ENCODE assay signal across 8 cellular contexts in genomic region chr5:62305358-62305714, GRCh38. TPM values are rescaled to one million over a fixed set of nuclear protein-coding genes. Genes with fewer than 3 reads are reported as not detected.
DNase-seq lines count a peak whose midpoint lies in the region; ATAC-seq lines count a peak whose summit lies in the region.

No MANE protein-coding gene starts in this region.

- no peak overlapping the region for H3K27ac ChIP-seq in iPS-20b (ENCODE audit: low read length)
- peak overlapping the region; percentile 88 for H3K27ac ChIP-seq in subcutaneous abdominal adipose tissue (ENCODE audit: low read depth, low read length)

- H3K36me3 Mint-ChIP-seq in activated CD4-positive, alpha-beta T cell treated with anti-CD3 and anti-CD28 coated beads, Interleukin-2, amount 10 ng/mL, durations not matched to agents 24 days and 14 days (ENCODE audit: low read depth) = peaks cover 37% of the 10 kb centered on the region
- H3K36me3 Mint-ChIP-seq in activated T-helper 1 cell treated with anti-CD3 and anti-CD28 coated beads, Interleukin-12 subunit alpha, Interleukin-12 subunit beta, Interleukin-2, Interleukin-4 antibody, amounts not matched to agents 30 ng/mL and 10 ng/mL and 1 ng/mL, durations not matched to agents 14 hours and 24 hours and 36 hours (ENCODE audit: low read depth) = peaks cover 33% of the 10 kb centered on the region

- peak overlapping the region; percentile 100 for H3K4me3 Mint-ChIP-seq in activated CD4-positive, alpha-beta T cell treated with anti-CD3 and anti-CD28 coated beads, Interleukin-2, amount 10 ng/mL, durations not matched to agents 24 days and 14 days
- peak overlapping the region; percentile 82 for H3K4me3 Mint-ChIP-seq in activated T-helper 1 cell treated with anti-CD3 and anti-CD28 coated beads, Interleukin-12 subunit alpha, Interleukin-12 subunit beta, Interleukin-2, Interleukin-4 antibody, amounts not matched to agents 30 ng/mL and 10 ng/mL and 1 ng/mL, durations not matched to agents 14 hours and 24 hours and 36 hours

- intact Hi-C loops in activated CD4-positive, alpha-beta T cell treated with anti-CD3 and anti-CD28 coated beads, Interleukin-2, amount 10 ng/mL, durations not matched to agents 24 days and 14 days (cut with micrococcal nuclease) = loop anchor here (1.0 to 5.0 kb wide), 4 partner anchors 16 to 973 kb away; partner anchors contain the start of genes DIMT1 and ZSWIM6
- intact Hi-C loops in activated T-helper 1 cell treated with anti-CD3 and anti-CD28 coated beads, Interleukin-12 subunit alpha, Interleukin-12 subunit beta, Interleukin-2, Interleukin-4 antibody, amounts not matched to agents 30 ng/mL and 10 ng/mL and 1 ng/mL, durations not matched to agents 14 hours and 24 hours and 36 hours (cut with micrococcal nuclease) = loop anchor here (1.0 to 5.0 kb wide), 3 partner anchors 8 to 973 kb away; partner anchors contain the start of gene ZSWIM6

- H3K4me1 ChIP-seq in iPS-20b (ENCODE audit: insufficient read depth, low read length) (no peaks in the 10 kb centered on the region; the same call in 1 of the 2 replicates), subcutaneous abdominal adipose tissue (ENCODE audit: control insufficient read depth in 5 of 5, insufficient read depth in 5 of 5, low read length in 5 of 5) (peaks cover 2 to 18% (median 18%) of the 10 kb centered on the region in 5 donors)

- peak overlapping the region; percentile 98 for H3K27ac Mint-ChIP-seq in activated CD4-positive, alpha-beta T cell treated with anti-CD3 and anti-CD28 coated beads, Interleukin-2, amount 10 ng/mL, durations not matched to agents 24 days and 14 days
- H3K27ac Mint-ChIP-seq in activated T-helper 1 cell treated with anti-CD3 and anti-CD28 coated beads, Interleukin-12 subunit alpha, Interleukin-12 subunit beta, Interleukin-2, Interleukin-4 antibody, amounts not matched to agents 30 ng/mL and 10 ng/mL and 1 ng/mL, durations not matched to agents 14 hours and 24 hours and 36 hours = peak overlapping the region; percentile 98

- in situ Hi-C loops in KBM-7 (cut with MboI; ENCODE audit: low pct_unique_long_range_greater_than_20kb, low sequenced_read_pairs) = no loop called here

- no peaks in the 10 kb centered on the region for H3K9me3 ChIP-seq in iPS-20b (ENCODE audit: insufficient read depth, low read depth, low read length)
- H3K9me3 ChIP-seq in subcutaneous abdominal adipose tissue (ENCODE audit: control insufficient read depth in 5 of 5, low read length in 5 of 5) = no peaks in the 10 kb centered on the region

- DNase-seq in activated CD4-positive, alpha-beta T cell treated with anti-CD3 and anti-CD28 coated beads, Interleukin-2, amount 10 ng/mL, durations not matched to agents 24 days and 14 days = no peak
- DNase-seq in activated CD4-positive, alpha-beta T cell treated with anti-CD3 and anti-CD28 coated beads for 48 hours = no peak
- no peak for DNase-seq in activated T-helper 1 cell treated with anti-CD3 and anti-CD28 coated beads, Interleukin-12 subunit alpha, Interleukin-12 subunit beta, Interleukin-2, Interleukin-4 antibody, amounts not matched to agents 30 ng/mL and 10 ng/mL and 1 ng/mL, durations not matched to agents 14 hours and 24 hours and 36 hours (ENCODE audit: low spot score)
- no peak for DNase-seq in HuH-7 (ENCODE audit: low spot score)
- no peak for DNase-seq in KBM-7

- H3K4me3 ChIP-seq in iPS-20b (ENCODE audit: low read length) (peak overlapping the region; percentile 63), subcutaneous abdominal adipose tissue (ENCODE audit: low read depth in 1 of 5, low read length in 5 of 5) (peak overlapping the region; percentile 78 to 91 (median 87))

- peaks cover 7% of the 10 kb centered on the region; the same call in 1 of the 2 replicates for H3K36me3 ChIP-seq in iPS-20b (ENCODE audit: insufficient read depth, low read depth, low read length)
- no peaks in the 10 kb centered on the region for H3K36me3 ChIP-seq in subcutaneous abdominal adipose tissue (ENCODE audit: control insufficient read depth in 5 of 5, insufficient read depth in 5 of 5, low read length in 5 of 5)

- ATAC-seq in GM19324 (IDR thresholded peaks at IDR 0.05; ENCODE audit: low FRiP score, unreplicated experiment) = no peak

- H3K27me3 Mint-ChIP-seq in activated CD4-positive, alpha-beta T cell treated with anti-CD3 and anti-CD28 coated beads, Interleukin-2, amount 10 ng/mL, durations not matched to agents 24 days and 14 days = no peaks in the 10 kb centered on the region
- no peaks in the 10 kb centered on the region for H3K27me3 Mint-ChIP-seq in activated T-helper 1 cell treated with anti-CD3 and anti-CD28 coated beads, Interleukin-12 subunit alpha, Interleukin-12 subunit beta, Interleukin-2, Interleukin-4 antibody, amounts not matched to agents 30 ng/mL and 10 ng/mL and 1 ng/mL, durations not matched to agents 14 hours and 24 hours and 36 hours (ENCODE audit: insufficient read depth)

- H3K9me3 Mint-ChIP-seq in activated CD4-positive, alpha-beta T cell treated with anti-CD3 and anti-CD28 coated beads, Interleukin-2, amount 10 ng/mL, durations not matched to agents 24 days and 14 days = no peaks in the 10 kb centered on the region
- H3K9me3 Mint-ChIP-seq in activated T-helper 1 cell treated with anti-CD3 and anti-CD28 coated beads, Interleukin-12 subunit alpha, Interleukin-12 subunit beta, Interleukin-2, Interleukin-4 antibody, amounts not matched to agents 30 ng/mL and 10 ng/mL and 1 ng/mL, durations not matched to agents 14 hours and 24 hours and 36 hours = no peaks in the 10 kb centered on the region

- H3K4me1 Mint-ChIP-seq in activated CD4-positive, alpha-beta T cell treated with anti-CD3 and anti-CD28 coated beads, Interleukin-2, amount 10 ng/mL, durations not matched to agents 24 days and 14 days = peaks cover 49% of the 10 kb centered on the region
- peaks cover 57% of the 10 kb centered on the region for H3K4me1 Mint-ChIP-seq in activated T-helper 1 cell treated with anti-CD3 and anti-CD28 coated beads, Interleukin-12 subunit alpha, Interleukin-12 subunit beta, Interleukin-2, Interleukin-4 antibody, amounts not matched to agents 30 ng/mL and 10 ng/mL and 1 ng/mL, durations not matched to agents 14 hours and 24 hours and 36 hours (ENCODE audit: low read depth)

- H3K9ac ChIP-seq in iPS-20b (ENCODE audit: low read depth, low read length) (peak overlapping the region; percentile 68; the same call in 1 of the 2 replicates), subcutaneous abdominal adipose tissue (ENCODE audit: low read length in 5 of 5) (peak overlapping the region; percentile 77 to 92 (median 84))

- H3K27me3 ChIP-seq in iPS-20b (ENCODE audit: insufficient read depth, low read length) (no peaks in the 10 kb centered on the region), subcutaneous abdominal adipose tissue (ENCODE audit: control insufficient read depth in 5 of 5, insufficient read depth in 4 of 5, low read length in 5 of 5) (no peaks in the 10 kb centered on the region)

RNA-seq across cellular contexts. Expression of gene KIF2A, which starts 0.7 kb away (rescaled TPM):
- 238 and 244 TPM in 2 replicates for total RNA-seq in activated CD4-positive, alpha-beta T cell treated with anti-CD3 and anti-CD28 coated beads, Interleukin-2, amount 10 ng/mL, durations not matched to agents 24 days and 14 days
- total RNA-seq in activated T-helper 1 cell treated with anti-CD3 and anti-CD28 coated beads, Interleukin-12 subunit alpha, Interleukin-12 subunit beta, Interleukin-2, Interleukin-4 antibody, amounts not matched to agents 30 ng/mL and 10 ng/mL and 1 ng/mL, durations not matched to agents 14 hours and 24 hours and 36 hours = 235 and 240 TPM in 2 replicates
